Comparison of ENCODE assay signal across 13 cellular contexts in genomic region chr19:52778811-52779210, GRCh38. TPM values are rescaled to one million over a fixed set of nuclear protein-coding genes. Genes with fewer than 3 reads are reported as not detected.
A peak's percentile ranks its signal among the peaks of the same experiment; 100 is the strongest.
DNase-seq lines count a peak whose midpoint lies in the region; ATAC-seq lines count a peak whose summit lies in the region.
"Had no signal": no experiment of that assay in that cellular context is flagged by ENCODE, and none has a peak within 500 bp of the region (broad histone marks: within the 10 kb centered on the region; RNA-seq: fewer than 3 reads in every experiment).

No MANE protein-coding gene starts in this region.

- H3K9me3 Mint-ChIP-seq in T-helper 2 cell treated with Interferon-gamma antibody and Interleukin-4, amounts not matched to agents 5 μg/mL and 100 μg/mL, for 36 hours, result peaks cover 64% of the 10 kb centered on the region
- H3K9me3 Mint-ChIP-seq in activated naive CD4-positive, alpha-beta T cell treated with anti-CD3 and anti-CD28 coated beads, Interleukin-2, amount 50 U/mL, for 72 hours, result peaks cover 11 to 27% of the 10 kb centered on the region in 2 donors

- H3K4me3 Mint-ChIP-seq in T-helper 2 cell treated with Interferon-gamma antibody and Interleukin-4, amounts not matched to agents 5 μg/mL and 100 μg/mL, for 36 hours, result peak overlapping the region; percentile 46

- intact Hi-C loops in posterior vena cava (cut with DNase I), result no loop called here

- peaks cover 83% of the 10 kb centered on the region for H3K36me3 Mint-ChIP-seq in T-helper 2 cell treated with Interferon-gamma antibody and Interleukin-4, amounts not matched to agents 5 μg/mL and 100 μg/mL, for 36 hours (ENCODE audit: low read depth)
- peaks cover 62 to 77% of the 10 kb centered on the region in 2 donors for H3K36me3 Mint-ChIP-seq in activated naive CD4-positive, alpha-beta T cell treated with anti-CD3 and anti-CD28 coated beads, Interleukin-2, amount 50 U/mL, for 72 hours

- DNase-seq in EL (peak; percentile 9), medulla oblongata (ENCODE audit: extremely low spot score) (no peak), posterior vena cava (ENCODE audit: low spot score) (no peak), iPS-NIHi7 (ENCODE audit: extremely low spot score) (no peak)
- DNase-seq in T-helper 2 cell treated with Interferon-gamma antibody and Interleukin-4, amounts not matched to agents 5 μg/mL and 100 μg/mL, for 36 hours (ENCODE audit: low spot score), result peak; percentile 43
- peak in 1 of 2 donors; percentile 62 for DNase-seq in activated naive CD4-positive, alpha-beta T cell treated with anti-CD3 and anti-CD28 coated beads, Interleukin-2, amount 50 U/mL, for 72 hours (ENCODE audit: low spot score in 2 of 2)
- DNase-seq in stimulated activated CD4-positive, alpha-beta T cell treated with anti-CD3 and anti-CD28 coated beads, Interleukin-1b, Interleukin-23, amount 100 ng/mL, for 48 hours, result peak; percentile 10
- DNase-seq: glutamatergic neuron, left ventricle myocardium superior, NCI-H1092, NCI-H524 treated with DMSO at 0.1 percent for 48 hours, SHP77 treated with DMSO at 0.1 percent for 48 hours had no signal

- no peaks in the 10 kb centered on the region for H3K27me3 Mint-ChIP-seq in T-helper 2 cell treated with Interferon-gamma antibody and Interleukin-4, amounts not matched to agents 5 μg/mL and 100 μg/mL, for 36 hours (ENCODE audit: low read depth)

- peaks cover 14% of the 10 kb centered on the region for H3K4me1 Mint-ChIP-seq in T-helper 2 cell treated with Interferon-gamma antibody and Interleukin-4, amounts not matched to agents 5 μg/mL and 100 μg/mL, for 36 hours (ENCODE audit: low read depth)

- H3K27ac Mint-ChIP-seq in T-helper 2 cell treated with Interferon-gamma antibody and Interleukin-4, amounts not matched to agents 5 μg/mL and 100 μg/mL, for 36 hours, result no peak overlapping the region
- peak overlapping the region in 1 of 2 donors; percentile 41 for H3K27ac Mint-ChIP-seq in activated naive CD4-positive, alpha-beta T cell treated with anti-CD3 and anti-CD28 coated beads, Interleukin-2, amount 50 U/mL, for 72 hours

- ATAC-seq in activated naive CD4-positive, alpha-beta T cell treated with anti-CD3 and anti-CD28 coated beads, Interleukin-2, amount 50 U/mL, for 72 hours, result peak; percentile 59 to 93
- ATAC-seq in GM19452 (IDR thresholded peaks at IDR 0.05; ENCODE audit: unreplicated experiment), result no peak
- ATAC-seq: left ventricle myocardium superior had no signal

RNA-seq across cellular contexts. Expression of gene ZNF600, which starts 7.8 kb away (rescaled TPM):
- 1 to 10 TPM; 4.1 to 9.6 TPM for total RNA-seq in activated naive CD4-positive, alpha-beta T cell treated with anti-CD3 and anti-CD28 coated beads, Interleukin-2, amount 50 U/mL, for 72 hours
- total RNA-seq in posterior vena cava, result 1 to 10 TPM; 6.8 to 7.0 TPM

RNA-seq across cellular contexts. Expression of gene ZNF28, which starts 42.6 kb away (rescaled TPM):
- total RNA-seq in activated naive CD4-positive, alpha-beta T cell treated with anti-CD3 and anti-CD28 coated beads, Interleukin-2, amount 50 U/mL, for 72 hours, result 10 to 100 TPM; 14.5 to 16.1 TPM
- total RNA-seq in posterior vena cava, result 10 to 100 TPM; 11.4 to 12.4 TPM

RNA-seq across cellular contexts. Expression of gene ZNF611, which starts 44.0 kb away (rescaled TPM):
- total RNA-seq in activated naive CD4-positive, alpha-beta T cell treated with anti-CD3 and anti-CD28 coated beads, Interleukin-2, amount 50 U/mL, for 72 hours, result 10 to 100 TPM; 17.5 to 19.7 TPM
- 10 to 100 TPM; 15.0 to 17.1 TPM for total RNA-seq in posterior vena cava

Comparison
In these comparisons a context has a peak if more than half of its experiments do, and no peak if none do; other contexts are left out.
1. DNase-seq: peak in EL (single experiment), T-helper 2 cell treated with Interferon-gamma antibody and Interleukin-4, amounts not matched to agents 5 μg/mL and 100 μg/mL, for 36 hours (single experiment) and stimulated activated CD4-positive, alpha-beta T cell treated with anti-CD3 and anti-CD28 coated beads, Interleukin-1b, Interleukin-23, amount 100 ng/mL, for 48 hours (single experiment); none in medulla oblongata (single experiment), posterior vena cava (single experiment) and iPS-NIHi7 (single experiment).